In the genomic region with DNA sequence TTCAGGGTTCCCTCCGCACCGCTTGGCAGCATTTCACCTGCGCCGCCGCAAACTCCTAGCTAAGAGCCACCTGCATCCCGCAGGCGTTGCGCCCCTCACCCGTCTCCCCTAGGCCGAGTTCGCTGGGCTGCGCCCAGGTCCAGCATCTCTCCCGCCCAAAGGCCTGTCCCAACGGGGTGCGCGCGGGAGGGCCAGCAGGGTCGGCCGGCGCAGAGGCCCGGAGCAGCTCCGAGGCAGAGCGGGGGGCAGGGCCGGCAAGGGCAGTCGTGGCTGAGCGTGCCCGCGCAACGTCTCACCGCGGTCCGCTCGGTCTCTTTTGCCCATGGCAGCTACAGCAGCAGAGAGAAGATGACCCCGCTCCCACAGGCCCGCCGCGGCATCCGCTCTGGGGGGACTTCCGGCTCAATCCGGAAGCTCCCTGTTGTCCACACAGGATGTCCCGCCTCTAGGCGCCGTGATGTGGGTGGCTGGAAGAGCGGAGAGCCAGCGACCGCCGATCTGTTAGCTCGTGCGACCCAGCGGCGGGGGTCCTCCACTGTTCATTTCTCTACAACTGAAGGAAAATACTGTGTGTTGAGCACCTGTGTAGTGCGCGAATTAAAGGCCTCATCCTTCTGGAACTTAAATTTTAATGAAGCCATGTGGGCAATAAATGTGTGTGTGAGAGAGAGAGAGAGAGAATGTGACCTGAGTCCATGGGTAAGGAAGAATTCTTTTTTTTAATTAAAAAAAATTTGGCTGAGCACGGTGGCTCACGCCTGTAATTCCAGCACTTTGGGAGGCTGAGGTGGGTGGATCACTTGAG, we compare ENCODE assay signal across 8 cellular contexts. TPM values are rescaled to one million over a fixed set of nuclear protein-coding genes. Genes with fewer than 3 reads are reported as not detected.
A peak's percentile ranks its signal among the peaks of the same experiment; 100 is the strongest.
DNase-seq lines count a peak whose midpoint lies in the region; ATAC-seq and TF ChIP-seq lines count a peak whose summit lies in the region.

A gene (minus strand): TSS at position 387 of the 805 bp plus-strand sequence. CDS start 63 bp downstream, at position 324.

- H3K9ac ChIP-seq in mammary epithelial cell (ENCODE audit: insufficient read depth, low read length) (peak within 1 kb of the TSS; percentile 83), smooth muscle cell (ENCODE audit: low read depth) (peak within 1 kb of the TSS; percentile 75)

- H4K20me1 ChIP-seq in mammary epithelial cell (ENCODE audit: insufficient read depth, low read length) (no peaks in the 10 kb centered on the region), smooth muscle cell (ENCODE audit: low read depth) (no peaks in the 10 kb centered on the region)

- peaks cover 29% of the 10 kb centered on the region for H3K36me3 ChIP-seq in ACC112 (ENCODE audit: insufficient read depth, low read length)
- H3K36me3 ChIP-seq in mammary epithelial cell (ENCODE audit: insufficient read depth, low read length) = peaks cover 14% of the 10 kb centered on the region
- no peaks in the 10 kb centered on the region for H3K36me3 ChIP-seq in smooth muscle cell (ENCODE audit: low read depth)

- H3K4me3 ChIP-seq in ACC112 (ENCODE audit: low read depth, low read length) (peak within 1 kb of the TSS; percentile 98), WI38 (ENCODE audit: low read depth, low read length) (peak within 1 kb of the TSS; percentile 95), mammary epithelial cell (replicated peaks in 1 of 3; ENCODE audit: insufficient read depth in 1 of 3, low read depth in 2 of 3, low read length in 3 of 3) (peak within 1 kb of the TSS; percentile 75 to 87 (median 83)), smooth muscle cell (peak within 1 kb of the TSS; percentile 94)

- H3K9me3 ChIP-seq in mammary epithelial cell (replicated peaks; ENCODE audit: insufficient read depth, low read length) (no peaks in the 10 kb centered on the region), smooth muscle cell (replicated peaks; ENCODE audit: low read depth) (no peaks in the 10 kb centered on the region)

- BruUV-seq in mammary epithelial cell (replicated peaks; lab: Mats Ljungman, UMichigan) = TSS peak; percentile 80

- dilution Hi-C loops in mammary epithelial cell (cut with HindIII; ENCODE audit: low sequenced_read_pairs) = no loop called here

- intact Hi-C loops in mammary epithelial cell (cut with micrococcal nuclease) = loop anchor here (1.0 to 5.0 kb wide), 2 partner anchors 77 to 226 kb away; no protein-coding TSS in a partner anchor

- in situ Hi-C loops in mammary epithelial cell (cut with MboI; ENCODE audit: low sequenced_read_pairs in 2 of 2) = no loop called here

- DNase-seq in NCI-H2171 treated with DMSO at 0.1 percent for 48 hours (lab: John Stamatoyannopoulos, UW) = peak; percentile 86
- peak; percentile 66 for DNase-seq in mammary epithelial cell
- peak; percentile 98 for DNase-seq in iPS-NIHi7 (ENCODE audit: extremely low spot score)
- peak; percentile 21 for DNase-seq in smooth muscle cell (lab: John Stamatoyannopoulos, UW; ENCODE audit: unreplicated experiment)

- H3K27me3 ChIP-seq in ACC112 (ENCODE audit: insufficient read depth, low read length) (no peaks in the 10 kb centered on the region), mammary epithelial cell (ENCODE audit: insufficient read depth, low read length) (no peaks in the 10 kb centered on the region), smooth muscle cell (ENCODE audit: low read depth) (no peaks in the 10 kb centered on the region)

- ATAC-seq in GM18858 (IDR thresholded peaks at IDR 0.05; ENCODE audit: unreplicated experiment) (peak; percentile 99), HG03066 (IDR thresholded peaks at IDR 0.05; ENCODE audit: low read depth, unreplicated experiment) (peak; percentile 98)

- CTCF ChIA-PET in mammary epithelial cell (lab: Charles Lee; ENCODE audit: low non-redundant PET) = no interaction called here

- H3K4me2 ChIP-seq in mammary epithelial cell (ENCODE audit: insufficient read depth, low read depth, low read length) (peak within 1 kb of the TSS; percentile 77), smooth muscle cell (peak within 1 kb of the TSS; percentile 99)

- H3K27ac ChIP-seq in ACC112 (ENCODE audit: low read depth, low read length) = peak within 1 kb of the TSS; percentile 35; the same call in 1 of the 2 replicates
- peak within 1 kb of the TSS; percentile 69 for H3K27ac ChIP-seq in mammary epithelial cell (ENCODE audit: insufficient read depth, low read depth, low read length)
- peak within 1 kb of the TSS; percentile 87 for H3K27ac ChIP-seq in smooth muscle cell (ENCODE audit: low read depth)

- 2% methylated on average over 27 of the region's 55 CpGs for WGBS in mammary epithelial cell (ENCODE audit: low coverage, missing lambda C conversion rate)
- 1% methylated on average over 47 of the region's 55 CpGs for WGBS in smooth muscle cell (ENCODE audit: low lambda C conversion rate)

- H2AFZ ChIP-seq in ACC112 (ENCODE audit: low read length, unreplicated experiment) (peak within 1 kb of the TSS; percentile 99), mammary epithelial cell (ENCODE audit: low read depth, low read length) (peak within 1 kb of the TSS; percentile 93), smooth muscle cell (ENCODE audit: low read depth) (peak within 1 kb of the TSS; percentile 85)

- H3K79me2 ChIP-seq in ACC112 (ENCODE audit: control insufficient read depth, insufficient read depth, low read length, unreplicated experiment) = peaks cover 29% of the 10 kb centered on the region
- peaks cover 32% of the 10 kb centered on the region for H3K79me2 ChIP-seq in mammary epithelial cell (ENCODE audit: insufficient read depth, low read length)
- peaks cover 13% of the 10 kb centered on the region for H3K79me2 ChIP-seq in smooth muscle cell (ENCODE audit: low read depth)

- TF ChIP-seq CTCF in WI38 (IDR thresholded peaks at IDR 0.05; ENCODE audit: low read depth, low read length) (no peak), mammary epithelial cell (conservative IDR thresholded peaks at IDR 0.05 in 1 of 2, IDR thresholded peaks at IDR 0.05 in 1 of 2; ENCODE audit: extremely low read depth in 1 of 2, insufficient read depth in 1 of 2, low read depth in 1 of 2, low read length in 2 of 2) (no peak), smooth muscle cell (IDR thresholded peaks at IDR 0.05; ENCODE audit: borderline replicate concordance, insufficient read depth, poor library complexity, severe bottlenecking) (no peak)

- H3K4me1 ChIP-seq in ACC112 (ENCODE audit: control insufficient read depth, insufficient read depth, low read length, unreplicated experiment) (peaks cover 13% of the 10 kb centered on the region), mammary epithelial cell (ENCODE audit: insufficient read depth, low read length) (no peaks in the 10 kb centered on the region), smooth muscle cell (ENCODE audit: low read depth) (peaks cover 10% of the 10 kb centered on the region)

- H3F3A ChIP-seq in smooth muscle cell (ENCODE audit: low read depth) = peaks cover 3% of the 10 kb centered on the region

RNA-seq across cellular contexts. Expression of the gene that starts here (rescaled TPM):
- 10 to 100 TPM; 34.7 to 40.0 TPM for total RNA-seq in mammary epithelial cell
- polyA plus RNA-seq in mammary epithelial cell = 43.8 TPM
- polyA minus RNA-seq in mammary epithelial cell = 21.6 TPM
- total RNA-seq in smooth muscle cell = 30.9 and 44.4 TPM in 2 replicates
- polyA plus RNA-seq in smooth muscle cell = 44.3 and 49.5 TPM in 2 replicates

Comparison
In these comparisons a context has a peak if more than half of its experiments do, and no peak if none do; other contexts are left out.
1. Peak in every context shown above with its lines: DNase-seq, ATAC-seq, H3K4me3 ChIP-seq and H3K27ac ChIP-seq.
2. H3K27ac ChIP-seq: peak in every context shown above with its lines; median percentile 87 in smooth muscle cell; 69 in mammary epithelial cell; 35 in ACC112.
3. DNase-seq: peak in every context shown above with its lines; median percentile 98 in iPS-NIHi7; 86 in NCI-H2171 treated with DMSO at 0.1 percent for 48 hours; 66 in mammary epithelial cell; 21 in smooth muscle cell.